In genomic region chr2:100952512-100952911, GRCh38 we compare ENCODE assay signal across 22 cellular contexts.
"Had no signal": no experiment of that assay in that cellular context is flagged by ENCODE, and none has a peak within 500 bp of the region (broad histone marks: within the 10 kb centered on the region; RNA-seq: fewer than 3 reads in every experiment).

No MANE protein-coding gene starts in this region.

- H3K27me3 Mint-ChIP-seq: progenitor cell of endocrine pancreas had no signal

- H3K4me1 Mint-ChIP-seq: memory B cell had no signal

- DNase-seq: effector memory CD8-positive, alpha-beta T cell; esophagus squamous epithelium; foreskin fibroblast; glutamatergic neuron; islet precursor cell; left ventricle myocardium inferior; lower lobe of right lung; occipital lobe; pancreas; right cardiac atrium; small intestine; stimulated activated CD4-positive, alpha-beta T cell treated with anti-CD3 and anti-CD28 coated beads, Interleukin-12 subunit alpha, Interleukin-12 subunit beta, amount 100 ng/mL, for 4 hours; stimulated activated naive CD4-positive, alpha-beta T cell; upper lobe of left lung; uterus had no signal

- H3K9me3 ChIP-seq: esophagus squamous epithelium, gastroesophageal sphincter, left ventricle myocardium inferior, lower lobe of right lung, pancreas, tibial artery, upper lobe of left lung, uterus had no signal

- H3K27me3 ChIP-seq: esophagus squamous epithelium, gastroesophageal sphincter, pancreas, tibial artery, upper lobe of left lung, uterus had no signal

- H3K36me3 ChIP-seq: lower lobe of right lung, pancreas, upper lobe of left lung, uterus had no signal

- H3K27ac Mint-ChIP-seq: dendritic cell treated with granulocyte-macrophage colony-stimulating factor and Interleukin-4, amounts not matched to agents 40 ng/mL and 50 ng/mL, for 4 days; effector memory CD8-positive, alpha-beta T cell; memory B cell; mesothelial cell of epicardium; nephron; progenitor cell of endocrine pancreas had no signal

- H3K4me3 Mint-ChIP-seq: dendritic cell treated with granulocyte-macrophage colony-stimulating factor and Interleukin-4, amounts not matched to agents 40 ng/mL and 50 ng/mL, for 4 days; effector memory CD8-positive, alpha-beta T cell; memory B cell; mesothelial cell of epicardium; nephron had no signal

- ATAC-seq: effector memory CD8-positive, alpha-beta T cell; gastroesophageal sphincter; lower lobe of right lung; pancreas; right cardiac atrium had no signal

- H3K9me3 Mint-ChIP-seq: dendritic cell treated with granulocyte-macrophage colony-stimulating factor and Interleukin-4, amounts not matched to agents 40 ng/mL and 50 ng/mL, for 4 days; effector memory CD8-positive, alpha-beta T cell; memory B cell; mesothelial cell of epicardium; nephron had no signal

- H3K4me3 ChIP-seq: esophagus squamous epithelium, gastroesophageal sphincter, left ventricle myocardium inferior, lower lobe of right lung, pancreas, tibial artery, upper lobe of left lung, uterus had no signal

- H3K4me1 ChIP-seq: lower lobe of right lung had no signal

- H3K36me3 Mint-ChIP-seq: memory B cell, mesothelial cell of epicardium had no signal
